ENCODE assay signal across 8 cellular contexts in genomic region chr1:167447521-167448136, GRCh38.
DNase-seq lines count a peak whose midpoint lies in the region; ATAC-seq and TF ChIP-seq lines count a peak whose summit lies in the region.

No MANE protein-coding gene starts in this region.

- TF ChIP-seq CTCF in HL-60 (IDR thresholded peaks at IDR 0.05; ENCODE audit: insufficient read depth, low read length), result no peak

- DNase-seq in HL-60 (ENCODE audit: low read depth in 1 of 2, low spot score in 1 of 2), result peak; percentile 54 to 85
- DNase-seq in activated CD4-positive, CD25-positive, alpha-beta regulatory T cell (lab: John Stamatoyannopoulos, UW), result peak in 3 of 4 experiments; percentile 49 to 65 (median 59)
- peak; percentile 57 to 70 for DNase-seq in stimulated activated CD4-positive, alpha-beta T cell treated with anti-CD3 and anti-CD28 coated beads, Interleukin-4, amount 100 ng/mL, for 48 hours (ENCODE audit: low read depth in 2 of 2)
- no peak for DNase-seq in NCI-H2029 treated with DMSO at 0.1 percent for 48 hours (lab: John Stamatoyannopoulos, UW)

- peak; percentile 63 for ATAC-seq in GM19023 (IDR thresholded peaks at IDR 0.05; ENCODE audit: unreplicated experiment)
- ATAC-seq in SK-N-SH treated with all-trans-retinoic acid at 6 μM for 48 hours, result no peak
- ATAC-seq in GM19324 (IDR thresholded peaks at IDR 0.05; ENCODE audit: low FRiP score, unreplicated experiment), result no peak

- intact Hi-C loops in dendritic cell treated with granulocyte-macrophage colony-stimulating factor and Interleukin-4, amounts not matched to agents 40 ng/mL and 50 ng/mL, for 4 days (cut with micrococcal nuclease), result no loop called here

- H3K27me3 Mint-ChIP-seq in dendritic cell treated with granulocyte-macrophage colony-stimulating factor and Interleukin-4, amounts not matched to agents 40 ng/mL and 50 ng/mL, for 4 days, result no peaks in the 10 kb centered on the region

- peak overlapping the region; percentile 7; the same call in 1 of the 2 replicates for H3K4me3 ChIP-seq in HL-60 (replicated peaks; ENCODE audit: insufficient read depth, low read length)

- H3K9me3 Mint-ChIP-seq in dendritic cell treated with granulocyte-macrophage colony-stimulating factor and Interleukin-4, amounts not matched to agents 40 ng/mL and 50 ng/mL, for 4 days, result no peaks in the 10 kb centered on the region

- no peaks in the 10 kb centered on the region for H3K27me3 ChIP-seq in HL-60 (ENCODE audit: insufficient read depth, poor library complexity, severe bottlenecking)

- peak overlapping the region; percentile 88 for H3K27ac Mint-ChIP-seq in dendritic cell treated with granulocyte-macrophage colony-stimulating factor and Interleukin-4, amounts not matched to agents 40 ng/mL and 50 ng/mL, for 4 days

- H3K27ac ChIP-seq in HL-60 (replicated peaks), result peak overlapping the region; percentile 20

- peak overlapping the region; percentile 48 for H3K4me3 Mint-ChIP-seq in dendritic cell treated with granulocyte-macrophage colony-stimulating factor and Interleukin-4, amounts not matched to agents 40 ng/mL and 50 ng/mL, for 4 days

- H3K4me1 Mint-ChIP-seq in dendritic cell treated with granulocyte-macrophage colony-stimulating factor and Interleukin-4, amounts not matched to agents 40 ng/mL and 50 ng/mL, for 4 days (ENCODE audit: low read depth), result peaks cover 47% of the 10 kb centered on the region

- H3K36me3 Mint-ChIP-seq in dendritic cell treated with granulocyte-macrophage colony-stimulating factor and Interleukin-4, amounts not matched to agents 40 ng/mL and 50 ng/mL, for 4 days (ENCODE audit: low read depth), result no peaks in the 10 kb centered on the region

TF ChIP-seq in SK-N-SH treated with all-trans-retinoic acid at 6 μM for 48 hours, 23 proteins besides CTCF, POLR2A, EP300 and RAD21:
- no peak for TF ChIP-seq CSDC2 (CRISPR knock-in tag; IDR thresholded peaks at IDR 0.05)
- TF ChIP-seq PPARA (CRISPR knock-in tag; IDR thresholded peaks at IDR 0.05; ENCODE audit: borderline replicate concordance), result no peak
- TF ChIP-seq CSRNP3 (CRISPR knock-in tag; IDR thresholded peaks at IDR 0.05), result no peak
- TF ChIP-seq GLIS3 (CRISPR knock-in tag; IDR thresholded peaks at IDR 0.05), result no peak
- TF ChIP-seq ZNF70 (CRISPR knock-in tag; IDR thresholded peaks at IDR 0.05), result no peak
- no peak for TF ChIP-seq ZNF565 (CRISPR knock-in tag; conservative IDR thresholded peaks at IDR 0.05; ENCODE audit: low read depth)
- TF ChIP-seq TCF4 (CRISPR knock-in tag; IDR thresholded peaks at IDR 0.05; ENCODE audit: borderline replicate concordance), result no peak
